In genomic region chr13:48319458-48320395, GRCh38 we compare ENCODE assay signal across 1 cellular context.
TF ChIP-seq lines count a peak whose summit lies in the region.

No MANE protein-coding gene starts in this region.

TF ChIP-seq in H1, 55 proteins besides CTCF, POLR2A, EP300 and RAD21:
- TF ChIP-seq CREB1 (IDR thresholded peaks at IDR 0.05), result no peak
- no peak for TF ChIP-seq CBX5 (IDR thresholded peaks at IDR 0.05; ENCODE audit: low read depth, low read length)
- TF ChIP-seq BRCA1 (IDR thresholded peaks at IDR 0.05; ENCODE audit: low read depth, low read length), result no peak
- no peak for TF ChIP-seq ZNF274 (IDR thresholded peaks at IDR 0.05; ENCODE audit: borderline replicate concordance, extremely low read depth, low read length)
- TF ChIP-seq RFX5 (IDR thresholded peaks at IDR 0.05; ENCODE audit: borderline replicate concordance, low read depth, low read length), result no peak
- TF ChIP-seq POU5F1 (IDR thresholded peaks at IDR 0.05; ENCODE audit: low read depth, low read length), result no peak
- no peak for TF ChIP-seq USF2 (IDR thresholded peaks at IDR 0.05; ENCODE audit: low read length)
- no peak for TF ChIP-seq BACH1 (IDR thresholded peaks at IDR 0.05; ENCODE audit: low read length)
- no peak for TF ChIP-seq HDAC2 (IDR thresholded peaks at IDR 0.05; ENCODE audit: borderline replicate concordance in 1 of 2, low read depth in 2 of 2, low read length in 2 of 2)
- TF ChIP-seq TBP (IDR thresholded peaks at IDR 0.05; ENCODE audit: low read depth, low read length), result no peak
- TF ChIP-seq EZH2 (IDR thresholded peaks at IDR 0.05; ENCODE audit: low read depth, low read length, severe bottlenecking), result no peak
- no peak for TF ChIP-seq SIN3A (conservative IDR thresholded peaks at IDR 0.05 in 1 of 2, IDR thresholded peaks at IDR 0.05 in 1 of 2; ENCODE audit: low read depth in 1 of 2, low read length in 2 of 2)
- TF ChIP-seq GABPA (IDR thresholded peaks at IDR 0.05; ENCODE audit: borderline replicate concordance, insufficient read depth, low read length), result no peak
- no peak for TF ChIP-seq KDM4A (IDR thresholded peaks at IDR 0.05; ENCODE audit: low read depth, low read length, severe bottlenecking)
